Comparison of ENCODE assay signal across 1 cellular context in genomic region chr3:65968996-65969395, GRCh38.
TF ChIP-seq lines count a peak whose summit lies in the region.

No MANE protein-coding gene starts in this region.

TF ChIP-seq in GM23338, 12 proteins besides CTCF, POLR2A, EP300 and RAD21 (continued from another document):
- no peak for TF ChIP-seq ZNF462 (CRISPR knock-in tag; IDR thresholded peaks at IDR 0.05)
TF ChIP-seq in GM23338: peak in this region for 0.
